38 cellular contexts compared by ENCODE assay signal in the genomic region with DNA sequence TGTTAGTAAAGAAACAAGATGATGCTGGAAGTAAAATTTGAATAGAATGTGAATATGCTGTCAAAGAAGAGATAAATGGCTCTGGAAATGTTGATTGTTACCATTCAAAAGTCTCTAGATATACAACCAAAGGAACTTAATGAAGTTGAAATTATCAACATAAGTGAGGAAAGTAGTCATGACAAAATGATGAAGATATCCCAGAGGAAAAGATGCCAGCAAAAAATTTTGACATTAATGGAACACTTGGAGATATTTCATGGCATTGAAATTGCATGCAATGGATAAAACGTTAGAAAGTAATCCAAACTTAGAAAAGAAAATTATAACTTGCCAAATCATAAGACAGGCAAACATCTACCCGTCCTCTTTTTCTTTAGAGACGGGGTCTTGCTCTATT.
"Had no signal": no experiment of that assay in that cellular context is flagged by ENCODE, and none has a peak within 500 bp of the region (broad histone marks: within the 10 kb centered on the region; RNA-seq: fewer than 3 reads in every experiment).

No MANE protein-coding gene starts in this region.

- DNase-seq: activated effector memory CD4-positive, alpha-beta T cell treated with anti-CD3 and anti-CD28 coated beads, Interleukin-2, amount 50 U/mL, for 16 hours; activated effector memory CD4-positive, alpha-beta T cell treated with Interleukin-2 at 50 U/mL for 16 hours; activated gamma-delta T cell; activated gamma-delta T cell treated with Interleukin-2 at 50 U/mL for 16 hours; activated naive CD4-positive, alpha-beta T cell; activated naive CD4-positive, alpha-beta T cell treated with anti-CD3 and anti-CD28 coated beads for 36 hours; activated naive CD4-positive, alpha-beta T cell treated with anti-CD3 and anti-CD28 coated beads, Interleukin-2, amount 10 ng/mL, durations not matched to agents 7 days and 5 days; activated naive CD4-positive, alpha-beta T cell treated with anti-CD3 and anti-CD28 coated beads, Interleukin-2, amount 50 U/mL, for 16 hours; activated naive CD4-positive, alpha-beta T cell treated with Interleukin-2 at 50 U/mL for 16 hours; activated naive CD8-positive, alpha-beta T cell treated with anti-CD3 and anti-CD28 coated beads for 36 hours; activated naive CD8-positive, alpha-beta T cell treated with anti-CD3 and anti-CD28 coated beads, Interleukin-2, amount 10 ng/mL, durations not matched to agents 7 days and 5 days; activated naive CD8-positive, alpha-beta T cell treated with anti-CD3 and anti-CD28 coated beads, Interleukin-2, amount 50 U/mL, for 24 hours; activated T-cell treated with anti-CD3 and anti-CD28 coated beads, Interleukin-2, amount 50 U/mL, for 1 hour; activated T-cell treated with anti-CD3 and anti-CD28 coated beads, Interleukin-2, amount 50 U/mL, for 24 hours; activated T-cell treated with anti-CD3 and anti-CD28 coated beads, Interleukin-2, amount 50 U/mL, for 4 hours; activated T-cell treated with anti-CD3 and anti-CD28 coated beads, Interleukin-2, amount 50 U/mL, for 48 hours; activated T-cell treated with anti-CD3 and anti-CD28 coated beads, Interleukin-2, amount 50 U/mL, for 72 hours; adrenal gland; amniotic stem cell; amygdala; anterior cingulate cortex; aorta; body of pancreas; brain microvascular endothelial cell; caudate nucleus; central memory CD4-positive, alpha-beta T cell; cerebellar nuclear complex had no signal

- H3K27ac ChIP-seq: adrenal gland, ascending aorta, body of pancreas, brain microvascular endothelial cell, breast epithelium, cardiac muscle cell had no signal

- H3K9me3 ChIP-seq: adrenal gland, ascending aorta, body of pancreas, breast epithelium had no signal

- H3K4me1 ChIP-seq: adrenal gland, ascending aorta, body of pancreas, breast epithelium had no signal

- H3K36me3 ChIP-seq: adrenal gland, ascending aorta, brain microvascular endothelial cell, breast epithelium, cardiac muscle cell had no signal

- H3K9me3 Mint-ChIP-seq: activated naive CD4-positive, alpha-beta T cell treated with anti-CD3 and anti-CD28 coated beads for 36 hours; activated naive CD4-positive, alpha-beta T cell treated with anti-CD3 and anti-CD28 coated beads, Interleukin-2, amount 10 ng/mL, durations not matched to agents 7 days and 5 days; activated naive CD4-positive, alpha-beta T cell treated with anti-CD3 and anti-CD28 coated beads, Interleukin-2, amount 50 U/mL, for 24 hours; activated naive CD4-positive, alpha-beta T cell treated with anti-CD3 and anti-CD28 coated beads, Interleukin-2, amount 50 U/mL, for 72 hours; activated naive CD8-positive, alpha-beta T cell treated with anti-CD3 and anti-CD28 coated beads for 36 hours; activated naive CD8-positive, alpha-beta T cell treated with anti-CD3 and anti-CD28 coated beads, Interleukin-2, amount 50 U/mL, for 24 hours; activated T-cell treated with anti-CD3 and anti-CD28 coated beads, Interleukin-2, amount 50 U/mL, for 24 hours; activated T-cell treated with anti-CD3 and anti-CD28 coated beads, Interleukin-2, amount 50 U/mL, for 4 hours; activated T-helper 1 cell treated with anti-CD3 and anti-CD28 coated beads, Interleukin-12 subunit alpha, Interleukin-12 subunit beta, Interleukin-2, Interleukin-4 antibody, amounts not matched to agents 30 ng/mL and 10 ng/mL and 1 ng/mL, durations not matched to agents 14 hours and 24 hours and 36 hours; activated T-helper 2 cell treated with anti-CD3 and anti-CD28 coated beads, Interferon-gamma antibody, Interleukin-2, Interleukin-4, amounts not matched to agents 10 μg/mL and 5 μg/mL and 100 μg/mL, durations not matched to agents 14 hours and 24 hours and 36 hours; brain had no signal

- H3K27me3 ChIP-seq: adrenal gland, ascending aorta, body of pancreas, brain microvascular endothelial cell, breast epithelium, cardiac muscle cell had no signal

- H3K27me3 Mint-ChIP-seq: activated naive CD4-positive, alpha-beta T cell treated with anti-CD3 and anti-CD28 coated beads, Interleukin-2, amount 10 ng/mL, durations not matched to agents 7 days and 5 days; activated naive CD4-positive, alpha-beta T cell treated with anti-CD3 and anti-CD28 coated beads, Interleukin-2, amount 50 U/mL, for 24 hours; activated naive CD8-positive, alpha-beta T cell; activated naive CD8-positive, alpha-beta T cell treated with anti-CD3 and anti-CD28 coated beads for 36 hours; activated naive CD8-positive, alpha-beta T cell treated with anti-CD3 and anti-CD28 coated beads, Interleukin-2, amount 10 ng/mL, durations not matched to agents 7 days and 5 days; activated naive CD8-positive, alpha-beta T cell treated with anti-CD3 and anti-CD28 coated beads, Interleukin-2, amount 50 U/mL, for 24 hours; activated T-cell treated with anti-CD3 and anti-CD28 coated beads, Interleukin-2, amount 50 U/mL, for 24 hours; activated T-helper 17 cell treated with anti-CD3 and anti-CD28 coated beads, Interleukin-2, amount 50 U/mL, for 72 hours; brain; central memory CD8-positive, alpha-beta T cell had no signal

- H3K4me1 Mint-ChIP-seq: activated naive CD4-positive, alpha-beta T cell treated with anti-CD3 and anti-CD28 coated beads, Interleukin-2, amount 10 ng/mL, durations not matched to agents 7 days and 5 days; activated naive CD4-positive, alpha-beta T cell treated with anti-CD3 and anti-CD28 coated beads, Interleukin-2, amount 50 U/mL, for 24 hours; activated naive CD8-positive, alpha-beta T cell treated with anti-CD3 and anti-CD28 coated beads for 36 hours; activated naive CD8-positive, alpha-beta T cell treated with anti-CD3 and anti-CD28 coated beads, Interleukin-2, amount 10 ng/mL, durations not matched to agents 7 days and 5 days; activated naive CD8-positive, alpha-beta T cell treated with anti-CD3 and anti-CD28 coated beads, Interleukin-2, amount 50 U/mL, for 24 hours; activated T-helper 17 cell treated with anti-CD3 and anti-CD28 coated beads, Interleukin-2, amount 50 U/mL, for 72 hours; brain; central memory CD8-positive, alpha-beta T cell had no signal

- H3K27ac Mint-ChIP-seq: activated naive CD4-positive, alpha-beta T cell treated with anti-CD3 and anti-CD28 coated beads for 36 hours; activated naive CD4-positive, alpha-beta T cell treated with anti-CD3 and anti-CD28 coated beads, Interleukin-2, amount 10 ng/mL, durations not matched to agents 7 days and 5 days; activated naive CD4-positive, alpha-beta T cell treated with anti-CD3 and anti-CD28 coated beads, Interleukin-2, amount 50 U/mL, for 24 hours; activated naive CD4-positive, alpha-beta T cell treated with anti-CD3 and anti-CD28 coated beads, Interleukin-2, amount 50 U/mL, for 72 hours; activated naive CD8-positive, alpha-beta T cell; activated naive CD8-positive, alpha-beta T cell treated with anti-CD3 and anti-CD28 coated beads for 36 hours; activated naive CD8-positive, alpha-beta T cell treated with anti-CD3 and anti-CD28 coated beads, Interleukin-2, amount 10 ng/mL, durations not matched to agents 7 days and 5 days; activated naive CD8-positive, alpha-beta T cell treated with anti-CD3 and anti-CD28 coated beads, Interleukin-2, amount 50 U/mL, for 24 hours; activated T-cell treated with anti-CD3 and anti-CD28 coated beads, Interleukin-2, amount 50 U/mL, for 24 hours; activated T-cell treated with anti-CD3 and anti-CD28 coated beads, Interleukin-2, amount 50 U/mL, for 72 hours; activated T-helper 1 cell treated with anti-CD3 and anti-CD28 coated beads, Interleukin-12 subunit alpha, Interleukin-12 subunit beta, Interleukin-2, Interleukin-4 antibody, amounts not matched to agents 30 ng/mL and 10 ng/mL and 1 ng/mL, durations not matched to agents 14 hours and 24 hours and 36 hours; activated T-helper 17 cell treated with anti-CD3 and anti-CD28 coated beads, Interleukin-2, amount 50 U/mL, for 72 hours; activated T-helper 2 cell treated with anti-CD3 and anti-CD28 coated beads, Interferon-gamma antibody, Interleukin-2, Interleukin-4, amounts not matched to agents 10 μg/mL and 5 μg/mL and 100 μg/mL, durations not matched to agents 14 hours and 24 hours and 36 hours; brain had no signal

- H3K4me3 ChIP-seq: adrenal gland, ascending aorta, body of pancreas, breast epithelium, cardiac muscle cell had no signal

- H3K36me3 Mint-ChIP-seq: activated naive CD4-positive, alpha-beta T cell treated with anti-CD3 and anti-CD28 coated beads, Interleukin-2, amount 10 ng/mL, durations not matched to agents 7 days and 5 days; activated naive CD4-positive, alpha-beta T cell treated with anti-CD3 and anti-CD28 coated beads, Interleukin-2, amount 50 U/mL, for 24 hours; activated naive CD4-positive, alpha-beta T cell treated with anti-CD3 and anti-CD28 coated beads, Interleukin-2, amount 50 U/mL, for 72 hours; activated naive CD8-positive, alpha-beta T cell; activated naive CD8-positive, alpha-beta T cell treated with anti-CD3 and anti-CD28 coated beads for 36 hours; activated naive CD8-positive, alpha-beta T cell treated with anti-CD3 and anti-CD28 coated beads, Interleukin-2, amount 10 ng/mL, durations not matched to agents 7 days and 5 days; brain had no signal

- H3K4me3 Mint-ChIP-seq: activated naive CD4-positive, alpha-beta T cell treated with anti-CD3 and anti-CD28 coated beads for 36 hours; activated naive CD4-positive, alpha-beta T cell treated with anti-CD3 and anti-CD28 coated beads, Interleukin-2, amount 10 ng/mL, durations not matched to agents 7 days and 5 days; activated naive CD4-positive, alpha-beta T cell treated with anti-CD3 and anti-CD28 coated beads, Interleukin-2, amount 50 U/mL, for 24 hours; activated naive CD8-positive, alpha-beta T cell; activated naive CD8-positive, alpha-beta T cell treated with anti-CD3 and anti-CD28 coated beads for 36 hours; activated naive CD8-positive, alpha-beta T cell treated with anti-CD3 and anti-CD28 coated beads, Interleukin-2, amount 10 ng/mL, durations not matched to agents 7 days and 5 days; activated naive CD8-positive, alpha-beta T cell treated with anti-CD3 and anti-CD28 coated beads, Interleukin-2, amount 50 U/mL, for 24 hours; activated T-cell treated with anti-CD3 and anti-CD28 coated beads, Interleukin-2, amount 50 U/mL, for 24 hours; activated T-cell treated with anti-CD3 and anti-CD28 coated beads, Interleukin-2, amount 50 U/mL, for 4 hours; activated T-cell treated with anti-CD3 and anti-CD28 coated beads, Interleukin-2, amount 50 U/mL, for 72 hours; activated T-helper 1 cell treated with anti-CD3 and anti-CD28 coated beads, Interleukin-12 subunit alpha, Interleukin-12 subunit beta, Interleukin-2, Interleukin-4 antibody, amounts not matched to agents 30 ng/mL and 10 ng/mL and 1 ng/mL, durations not matched to agents 14 hours and 24 hours and 36 hours; activated T-helper 17 cell treated with anti-CD3 and anti-CD28 coated beads, Interleukin-2, amount 50 U/mL, for 72 hours; brain; central memory CD8-positive, alpha-beta T cell had no signal
